ENCODE assay signal across 8 cellular contexts in genomic region chr2:127811397-127811860, GRCh38. TPM values are rescaled to one million over a fixed set of nuclear protein-coding genes. Genes with fewer than 3 reads are reported as not detected.
DNase-seq lines count a peak whose midpoint lies in the region; ATAC-seq and TF ChIP-seq lines count a peak whose summit lies in the region.

No MANE protein-coding gene starts in this region.

- DNase-seq in NT2/D1 (ENCODE audit: low read depth, low spot score) (no peak), naive B cell (no peak), NCI-H524 treated with DMSO at 0.1 percent for 48 hours (lab: John Stamatoyannopoulos, UW) (no peak), COR-L47 (lab: John Stamatoyannopoulos, UW) (no peak), SKM-1 (lab: John Stamatoyannopoulos, UW; ENCODE audit: unreplicated experiment) (no peak)

- H3K9me3 Mint-ChIP-seq in naive B cell, result no peaks in the 10 kb centered on the region

- H3K27ac ChIP-seq in 22Rv1, result peak overlapping the region; percentile 74

- peaks cover 0 to 13% of the 10 kb centered on the region in 2 donors for H3K36me3 Mint-ChIP-seq in naive B cell

- peak overlapping the region; percentile 93 for H3K4me3 ChIP-seq in NT2/D1 (ENCODE audit: insufficient read length, low read depth)
- H3K4me3 ChIP-seq in endocrine pancreas (ENCODE audit: control insufficient read depth, insufficient read depth, low read length), result peak overlapping the region; percentile 93

- ATAC-seq in GM19023 (IDR thresholded peaks at IDR 0.05; ENCODE audit: unreplicated experiment) (peak; percentile 41), naive B cell (ENCODE audit: low read depth in 2 of 2) (no peak)

- peaks cover 36 to 52% (median 50%) of the 10 kb centered on the region in 3 donors for H3K4me1 Mint-ChIP-seq in naive B cell

- H3K4me3 Mint-ChIP-seq in naive B cell, result peak overlapping the region; percentile 96 to 100 (median 98)

- H3K9ac ChIP-seq in NT2/D1 (ENCODE audit: insufficient read length, low read depth), result peak overlapping the region; percentile 92
- H3K9ac ChIP-seq in endocrine pancreas (ENCODE audit: control insufficient read depth, insufficient read depth, low read length), result peak overlapping the region; percentile 56

- peak overlapping the region; percentile 97 to 100 (median 99) for H3K27ac Mint-ChIP-seq in naive B cell

- H3K36me3 ChIP-seq in NT2/D1 (ENCODE audit: insufficient read depth, insufficient read length, low read length) (no peaks in the 10 kb centered on the region), endocrine pancreas (ENCODE audit: control insufficient read depth, insufficient read depth, low read length) (no peaks in the 10 kb centered on the region)

- H3K27me3 ChIP-seq in NT2/D1 (ENCODE audit: insufficient read depth, insufficient read length) (no peaks in the 10 kb centered on the region), endocrine pancreas (ENCODE audit: control insufficient read depth, insufficient read depth, low read length) (no peaks in the 10 kb centered on the region)

- no peak for TF ChIP-seq CTCF in 22Rv1 (IDR thresholded peaks at IDR 0.05)

- H3K9me3 ChIP-seq in NT2/D1 (ENCODE audit: insufficient read depth, low read length) (no peaks in the 10 kb centered on the region), endocrine pancreas (ENCODE audit: control insufficient read depth, low read length) (no peaks in the 10 kb centered on the region)

- H3K4me1 ChIP-seq in NT2/D1 (ENCODE audit: insufficient read depth, insufficient read length) (no peaks in the 10 kb centered on the region), endocrine pancreas (ENCODE audit: control insufficient read depth, insufficient read depth, low read length) (peaks cover 16% of the 10 kb centered on the region)

- peaks cover 0 to 4% (median 0%) of the 10 kb centered on the region in 3 donors for H3K27me3 Mint-ChIP-seq in naive B cell

RNA-seq across cellular contexts. Expression of gene WDR33, which starts 0.5 kb away (rescaled TPM):
- 10 to 100 TPM; 20.5 to 50.4 (median 37.3) TPM for polyA plus RNA-seq in naive B cell (ENCODE audit: low read depth in 6 of 6)

RNA-seq across cellular contexts. Expression of gene POLR2D, which starts 46.5 kb away (rescaled TPM):
- polyA plus RNA-seq in naive B cell (ENCODE audit: low read depth in 6 of 6), result 10 to 100 TPM; 15.9 to 45.1 (median 37.1) TPM
